ENCODE assay signal across 9 cellular contexts in genomic region chrX:39869846-39870601, GRCh38.
DNase-seq lines count a peak whose midpoint lies in the region; ATAC-seq and TF ChIP-seq lines count a peak whose summit lies in the region.
"Had no signal": no experiment of that assay in that cellular context is flagged by ENCODE, and none has a peak within 500 bp of the region (broad histone marks: within the 10 kb centered on the region; RNA-seq: fewer than 3 reads in every experiment).

No MANE protein-coding gene starts in this region.

- ATAC-seq in activated T-cell treated with anti-CD3 and anti-CD28 coated beads, Interleukin-2, amount 50 U/mL, for 4 hours: peak; percentile 67 to 70
- ATAC-seq in lung (ENCODE audit: insufficient read depth, low FRiP score): peak; percentile 34
- ATAC-seq in GM21390 (IDR thresholded peaks at IDR 0.05; ENCODE audit: unreplicated experiment): no peak
- ATAC-seq in HG03460 (IDR thresholded peaks at IDR 0.05; ENCODE audit: unreplicated experiment): no peak

- no peak overlapping the region for H2AFZ ChIP-seq in hepatocyte

- peaks cover 0 to 3% of the 10 kb centered on the region in 2 donors for H3K4me1 ChIP-seq in lung (ENCODE audit: control insufficient read depth in 2 of 2, insufficient read depth in 2 of 2, low read length in 2 of 2)
- no peaks in the 10 kb centered on the region for H3K4me1 ChIP-seq in hepatocyte (ENCODE audit: insufficient read depth)

- peak; percentile 25 for DNase-seq in AG08395 (ENCODE audit: low spot score)
- DNase-seq in NK-92 (lab: John Stamatoyannopoulos, UW; ENCODE audit: unreplicated experiment): peak; percentile 5
- DNase-seq in activated T-cell treated with anti-CD3 and anti-CD28 coated beads, Interleukin-2, amount 50 U/mL, for 4 hours: peak; percentile 64
- DNase-seq in lung (ENCODE audit: low spot score): no peak
- DNase-seq in NCI-H345 treated with DMSO at 0.1 percent for 48 hours (lab: John Stamatoyannopoulos, UW; ENCODE audit: unreplicated experiment): no peak
- DNase-seq in hepatocyte (ENCODE audit: low spot score): no peak

- H3K4me1 Mint-ChIP-seq in activated T-cell treated with anti-CD3 and anti-CD28 coated beads, Interleukin-2, amount 50 U/mL, for 4 hours (ENCODE audit: low read depth): peaks cover 31% of the 10 kb centered on the region

- H3K27ac ChIP-seq in lung (ENCODE audit: low read depth in 1 of 2, low read length in 1 of 2) (no peak overlapping the region), hepatocyte (no peak overlapping the region)

- no peaks in the 10 kb centered on the region for H3K36me3 Mint-ChIP-seq in activated T-cell treated with anti-CD3 and anti-CD28 coated beads, Interleukin-2, amount 50 U/mL, for 4 hours (ENCODE audit: insufficient read depth)
- H3K36me3 Mint-ChIP-seq: brain had no signal

- H3K36me3 ChIP-seq in lung (ENCODE audit: control insufficient read depth in 2 of 2, insufficient read depth in 2 of 2, low read length in 2 of 2) (no peaks in the 10 kb centered on the region), hepatocyte (replicated peaks; ENCODE audit: insufficient read depth, low read depth) (no peaks in the 10 kb centered on the region)

- H3K4me2 ChIP-seq in hepatocyte: no peak overlapping the region

- peaks cover 3% of the 10 kb centered on the region for H3K27me3 Mint-ChIP-seq in activated T-cell treated with anti-CD3 and anti-CD28 coated beads, Interleukin-2, amount 50 U/mL, for 4 hours (ENCODE audit: low read depth)
- H3K27me3 Mint-ChIP-seq: brain had no signal

- no peak overlapping the region for H3K4me3 ChIP-seq in lung
- no peak overlapping the region for H3K4me3 ChIP-seq in hepatocyte

- H3K79me2 ChIP-seq in hepatocyte: no peaks in the 10 kb centered on the region

- WGBS in lung, 2 donors: 36 to 52% methylated on average over 7 of the region's 7 CpGs
- WGBS in hepatocyte (ENCODE audit: low lambda C conversion rate, missing lambda C conversion rate): 80% methylated on average over 7 of the region's 7 CpGs

- H4K20me1 ChIP-seq in hepatocyte (ENCODE audit: insufficient read depth, poor library complexity, severe bottlenecking): no peaks in the 10 kb centered on the region

- TF ChIP-seq CTCF in lung (IDR thresholded peaks at IDR 0.05; ENCODE audit: control extremely low read depth, extremely low read depth) (no peak), hepatocyte (IDR thresholded peaks at IDR 0.05; ENCODE audit: poor library complexity) (no peak)

- H3K9me3 Mint-ChIP-seq in activated T-cell treated with anti-CD3 and anti-CD28 coated beads, Interleukin-2, amount 50 U/mL, for 4 hours: no peaks in the 10 kb centered on the region

- H3K9me3 ChIP-seq in lung (ENCODE audit: control insufficient read depth in 2 of 2, insufficient read depth in 1 of 2, low read length in 1 of 2) (peaks cover 0 to 11% of the 10 kb centered on the region in 2 donors), hepatocyte (ENCODE audit: low read depth) (no peaks in the 10 kb centered on the region)

- no peaks in the 10 kb centered on the region for H3K27me3 ChIP-seq in lung (ENCODE audit: control insufficient read depth, insufficient read depth)
- H3K27me3 ChIP-seq in hepatocyte: no peaks in the 10 kb centered on the region

- H3K4me3 Mint-ChIP-seq in activated T-cell treated with anti-CD3 and anti-CD28 coated beads, Interleukin-2, amount 50 U/mL, for 4 hours: peak overlapping the region; percentile 19
- H3K4me3 Mint-ChIP-seq: brain had no signal

- H3K9me2 ChIP-seq in hepatocyte (replicated peaks; ENCODE audit: insufficient read depth): no peaks in the 10 kb centered on the region

Comparison
In these comparisons a context has a peak if more than half of its experiments do, and no peak if none do; other contexts are left out.
1. DNase-seq: peak in AG08395 (single experiment), NK-92 (single experiment) and activated T-cell treated with anti-CD3 and anti-CD28 coated beads, Interleukin-2, amount 50 U/mL, for 4 hours (single experiment); none in lung (single experiment), NCI-H345 treated with DMSO at 0.1 percent for 48 hours (single experiment) and hepatocyte (single experiment).
2. ATAC-seq: peak in activated T-cell treated with anti-CD3 and anti-CD28 coated beads, Interleukin-2, amount 50 U/mL, for 4 hours (2 of 2) and lung (single experiment); none in GM21390 (single experiment) and HG03460 (single experiment).